ENCODE assay signal across 1 cellular context in genomic region chr22:24414984-24415945, GRCh38.
TF ChIP-seq lines count a peak whose summit lies in the region.

No MANE protein-coding gene starts in this region.

TF ChIP-seq in IMR-90, 13 proteins besides CTCF, POLR2A, EP300 and RAD21:
- TF ChIP-seq NFE2L2 (IDR thresholded peaks at IDR 0.05; ENCODE audit: low read depth, low read length) (no peak), RCOR1 (IDR thresholded peaks at IDR 0.05; ENCODE audit: insufficient replicate concordance, low read length) (no peak), CEBPB (IDR thresholded peaks at IDR 0.05; ENCODE audit: low read depth, low read length) (no peak), MXI1 (IDR thresholded peaks at IDR 0.05; ENCODE audit: borderline replicate concordance, low read depth, low read length) (no peak), MAZ (IDR thresholded peaks at IDR 0.05; ENCODE audit: borderline replicate concordance, low read depth, low read length) (no peak), ELK1 (IDR thresholded peaks at IDR 0.05; ENCODE audit: borderline replicate concordance, low read depth, low read length) (no peak), FOS (IDR thresholded peaks at IDR 0.05; ENCODE audit: low read depth, low read length) (no peak), BHLHE40 (IDR thresholded peaks at IDR 0.05; ENCODE audit: low read depth, low read length) (no peak), RFX5 (IDR thresholded peaks at IDR 0.05; ENCODE audit: low read depth, low read length) (no peak), CHD1 (IDR thresholded peaks at IDR 0.05; ENCODE audit: low read depth, low read length) (no peak), MAFK (IDR thresholded peaks at IDR 0.05; ENCODE audit: low read depth, low read length) (no peak), SMC3 (IDR thresholded peaks at IDR 0.05; ENCODE audit: low read depth, low read length) (no peak), USF2 (IDR thresholded peaks at IDR 0.05; ENCODE audit: low read depth, low read length) (no peak)
